ENCODE assay signal across 1 cellular context in genomic region chr16:86563489-86564345, GRCh38.
TF ChIP-seq lines count a peak whose summit lies in the region.

No MANE protein-coding gene starts in this region.

TF ChIP-seq in GM12878, 131 proteins besides CTCF, POLR2A, EP300 and RAD21 (continued from another document and continues in another):
- no peak for TF ChIP-seq STAT3 (IDR thresholded peaks at IDR 0.05; ENCODE audit: low read depth, low read length)
- TF ChIP-seq CBFB (IDR thresholded peaks at IDR 0.05; ENCODE audit: low read depth): no peak
- TF ChIP-seq ZZZ3 (IDR thresholded peaks at IDR 0.05; ENCODE audit: control insufficient read depth, insufficient read length, low read depth): no peak
- peak; percentile 17 for TF ChIP-seq SP1 (IDR thresholded peaks at IDR 0.05; ENCODE audit: low read depth, low read length)
- TF ChIP-seq TCF7 (IDR thresholded peaks at IDR 0.05; ENCODE audit: borderline replicate concordance): no peak
- no peak for TF ChIP-seq CHD4 (IDR thresholded peaks at IDR 0.05)
- no peak for TF ChIP-seq BCL3 (IDR thresholded peaks at IDR 0.05; ENCODE audit: borderline replicate concordance, insufficient read depth, low read depth, low read length, poor library complexity, severe bottlenecking)
- peak; percentile 75; the same call in 1 of the 2 replicates for TF ChIP-seq YY1 (IDR thresholded peaks at IDR 0.05; ENCODE audit: low read depth, low read length)
- no peak for TF ChIP-seq CREB1 (IDR thresholded peaks at IDR 0.05; ENCODE audit: low read depth)
- TF ChIP-seq CHD1 (IDR thresholded peaks at IDR 0.05; ENCODE audit: low read depth, low read length): no peak
- TF ChIP-seq KAT2A (conservative IDR thresholded peaks at IDR 0.05; ENCODE audit: control insufficient read depth, low read depth, low read length): no peak
- no peak for TF ChIP-seq USF1 (IDR thresholded peaks at IDR 0.05; ENCODE audit: borderline replicate concordance, extremely low read length, insufficient read depth, low read depth, low read length)
- no peak for TF ChIP-seq ASH2L (IDR thresholded peaks at IDR 0.05; ENCODE audit: borderline replicate concordance, low read depth)
- no peak for TF ChIP-seq YBX1 (IDR thresholded peaks at IDR 0.05)
- TF ChIP-seq RELA (IDR thresholded peaks at IDR 0.05; ENCODE audit: borderline replicate concordance, partially characterized antibody): peak; percentile 84
- TF ChIP-seq RB1 (IDR thresholded peaks at IDR 0.05; ENCODE audit: borderline replicate concordance): peak; percentile 87; the same call in 1 of the 2 replicates
- TF ChIP-seq MEF2B (IDR thresholded peaks at IDR 0.05; ENCODE audit: partially characterized antibody, poor library complexity, severe bottlenecking): no peak
- TF ChIP-seq ATF2 (IDR thresholded peaks at IDR 0.05; ENCODE audit: low read length): no peak
- no peak for TF ChIP-seq GABPA (IDR thresholded peaks at IDR 0.05; ENCODE audit: low read depth)
- TF ChIP-seq NR2F1 (conservative IDR thresholded peaks at IDR 0.05): no peak
- TF ChIP-seq HSF1 (IDR thresholded peaks at IDR 0.05; ENCODE audit: low read depth, low read length): peak; percentile 54; the same call in 1 of the 2 replicates
- TF ChIP-seq DPF2 (IDR thresholded peaks at IDR 0.05): no peak
- TF ChIP-seq PKNOX1 (IDR thresholded peaks at IDR 0.05): no peak
- no peak for TF ChIP-seq E4F1 (IDR thresholded peaks at IDR 0.05; ENCODE audit: borderline replicate concordance, partially characterized antibody)
- TF ChIP-seq POLR2AphosphoS2 (IDR thresholded peaks at IDR 0.05; ENCODE audit: low read depth, low read length): no peak
- no peak for TF ChIP-seq PAX5 (IDR thresholded peaks at IDR 0.05; ENCODE audit: borderline replicate concordance, low read depth, low read length)
- TF ChIP-seq SREBF1 (IDR thresholded peaks at IDR 0.05; ENCODE audit: low read length): no peak; the same call in 1 of the 2 replicates
- no peak for TF ChIP-seq SIX5 (IDR thresholded peaks at IDR 0.05; ENCODE audit: low read depth, low read length, severe bottlenecking)
- TF ChIP-seq SRF (IDR thresholded peaks at IDR 0.05; ENCODE audit: low read depth in 2 of 2, low read length in 2 of 2): no peak
- no peak for TF ChIP-seq IRF5 (IDR thresholded peaks at IDR 0.05; ENCODE audit: borderline replicate concordance)
- no peak for TF ChIP-seq NKRF (conservative IDR thresholded peaks at IDR 0.05)
- TF ChIP-seq ZNF687 (IDR thresholded peaks at IDR 0.05): no peak
- peak; percentile 40; the same call in 1 of the 2 replicates for TF ChIP-seq ESRRA (IDR thresholded peaks at IDR 0.05; ENCODE audit: low read length)
- no peak for TF ChIP-seq HDAC6 (IDR thresholded peaks at IDR 0.05; ENCODE audit: unreplicated experiment)
- no peak for TF ChIP-seq SMAD1 (IDR thresholded peaks at IDR 0.05; ENCODE audit: low read depth, partially characterized antibody)
- no peak for TF ChIP-seq BMI1 (IDR thresholded peaks at IDR 0.05; ENCODE audit: borderline replicate concordance)
- no peak for TF ChIP-seq CEBPB (IDR thresholded peaks at IDR 0.05; ENCODE audit: borderline replicate concordance in 1 of 2, low read depth in 2 of 2, low read length in 2 of 2)
- TF ChIP-seq CREM (IDR thresholded peaks at IDR 0.05; ENCODE audit: low read depth): no peak
- no peak for TF ChIP-seq ZNF24 (IDR thresholded peaks at IDR 0.05)
- TF ChIP-seq ZBTB11 (CRISPR knock-in tag; IDR thresholded peaks at IDR 0.05): no peak
- no peak for TF ChIP-seq ZNF384 (IDR thresholded peaks at IDR 0.05; ENCODE audit: borderline replicate concordance, low read depth, low read length)
- TF ChIP-seq SPI1 (IDR thresholded peaks at IDR 0.05; ENCODE audit: borderline replicate concordance, insufficient read depth, low read depth, low read length): no peak
- 0 out of 2 replicates have a peak, but pooled peaks have one; percentile 88 for TF ChIP-seq STAT1 (conservative IDR thresholded peaks at IDR 0.05)
- no peak for TF ChIP-seq GATAD2B (conservative IDR thresholded peaks at IDR 0.05; ENCODE audit: low read depth)
